In genomic region chr22:30490399-30490798, GRCh38 we compare ENCODE assay signal across 1 cellular context.
TF ChIP-seq lines count a peak whose summit lies in the region.

No MANE protein-coding gene starts in this region.

TF ChIP-seq in H1, 55 proteins besides CTCF, POLR2A, EP300 and RAD21 (continued from another document):
- TF ChIP-seq SIX5 (IDR thresholded peaks at IDR 0.05; ENCODE audit: low read depth, low read length): no peak
- no peak for TF ChIP-seq CBX5 (IDR thresholded peaks at IDR 0.05; ENCODE audit: low read depth, low read length)
